ENCODE assay signal across 1 cellular context in genomic region chr13:49464621-49465325, GRCh38.
TF ChIP-seq lines count a peak whose summit lies in the region.

No MANE protein-coding gene starts in this region.

TF ChIP-seq in HepG2, 621 proteins besides CTCF, POLR2A, EP300 and RAD21 (continued from another document and continues in another):
- TF ChIP-seq ARHGAP35 (CRISPR knock-in tag; IDR thresholded peaks at IDR 0.05; ENCODE audit: borderline replicate concordance) (no peak), RBM22 (optimal IDR thresholded peaks at IDR 0.05; ENCODE audit: low read length) (no peak), SATB2 (CRISPR knock-in tag; IDR thresholded peaks at IDR 0.05) (no peak), CEBPB (IDR thresholded peaks at IDR 0.05; ENCODE audit: borderline replicate concordance, low read depth, low read length) (peak; percentile 82; the same call in 1 of the 2 replicates), TBX2 (CRISPR knock-in tag; IDR thresholded peaks at IDR 0.05; ENCODE audit: borderline replicate concordance) (peak; percentile 76), PBX2 (CRISPR knock-in tag; IDR thresholded peaks at IDR 0.05) (0 out of 2 replicates have a peak, but pooled peaks have one; percentile 29), NPAS2 (CRISPR knock-in tag; IDR thresholded peaks at IDR 0.05; ENCODE audit: borderline replicate concordance) (no peak), NFE2 (CRISPR knock-in tag; IDR thresholded peaks at IDR 0.05) (no peak), MED8 (CRISPR knock-in tag; IDR thresholded peaks at IDR 0.05; ENCODE audit: insufficient replicate concordance) (no peak), ZNF326 (CRISPR knock-in tag; IDR thresholded peaks at IDR 0.05; ENCODE audit: borderline replicate concordance) (no peak), ARNTL (CRISPR knock-in tag; IDR thresholded peaks at IDR 0.05) (no peak), HIC2 (CRISPR knock-in tag; IDR thresholded peaks at IDR 0.05; ENCODE audit: low read depth) (no peak), ZFYVE20 (CRISPR knock-in tag; IDR thresholded peaks at IDR 0.05; ENCODE audit: borderline replicate concordance, low read depth) (no peak), NR1H2 (CRISPR knock-in tag; IDR thresholded peaks at IDR 0.05; ENCODE audit: borderline replicate concordance, low read depth) (no peak), ZNF547 (CRISPR knock-in tag; IDR thresholded peaks at IDR 0.05) (no peak), FIP1L1 (IDR thresholded peaks at IDR 0.05; ENCODE audit: borderline replicate concordance, insufficient read depth, low read depth, low read length) (no peak), NCOA5 (CRISPR knock-in tag; IDR thresholded peaks at IDR 0.05) (no peak), ZNF550 (CRISPR knock-in tag; IDR thresholded peaks at IDR 0.05; ENCODE audit: borderline replicate concordance) (no peak), KLF16 (CRISPR knock-in tag; IDR thresholded peaks at IDR 0.05) (no peak; a peak in 1 of 4 replicates), ZSCAN25 (CRISPR knock-in tag; IDR thresholded peaks at IDR 0.05) (no peak), FOXJ3 (CRISPR knock-in tag; IDR thresholded peaks at IDR 0.05; ENCODE audit: borderline replicate concordance) (peak; percentile 80; the same call in 1 of the 2 replicates), ELF1 (CRISPR knock-in tag; IDR thresholded peaks at IDR 0.05) (no peak), RCOR2 (CRISPR knock-in tag; IDR thresholded peaks at IDR 0.05) (no peak), ZFP37 (CRISPR knock-in tag; IDR thresholded peaks at IDR 0.05; ENCODE audit: borderline replicate concordance) (no peak), TAF15 (IDR thresholded peaks at IDR 0.05; ENCODE audit: low read depth, low read length, poor library complexity, severe bottlenecking) (no peak), HMGA1 (CRISPR knock-in tag; conservative IDR thresholded peaks at IDR 0.05) (no peak), ZSCAN12 (CRISPR knock-in tag; IDR thresholded peaks at IDR 0.05) (no peak), DRAP1 (CRISPR knock-in tag; IDR thresholded peaks at IDR 0.05) (no peak), ATF5 (CRISPR knock-in tag; IDR thresholded peaks at IDR 0.05; ENCODE audit: low read depth) (no peak), SIX4 (CRISPR knock-in tag; IDR thresholded peaks at IDR 0.05) (no peak), ZIK1 (CRISPR knock-in tag; IDR thresholded peaks at IDR 0.05; ENCODE audit: borderline replicate concordance, low read depth) (no peak), KLF9 (CRISPR knock-in tag; IDR thresholded peaks at IDR 0.05; ENCODE audit: low read depth) (no peak), STAT5B (CRISPR knock-in tag; IDR thresholded peaks at IDR 0.05) (no peak), MAFG (CRISPR knock-in tag; IDR thresholded peaks at IDR 0.05) (no peak), ARID3A (IDR thresholded peaks at IDR 0.05; ENCODE audit: low read depth, low read length) (peak; percentile 65), WIZ (CRISPR knock-in tag; IDR thresholded peaks at IDR 0.05) (no peak), NFRKB (IDR thresholded peaks at IDR 0.05) (no peak), ZNF607 (CRISPR knock-in tag; IDR thresholded peaks at IDR 0.05; ENCODE audit: borderline replicate concordance) (no peak), ZNF557 (CRISPR knock-in tag; IDR thresholded peaks at IDR 0.05) (no peak), ETV5 (CRISPR knock-in tag; IDR thresholded peaks at IDR 0.05; ENCODE audit: borderline replicate concordance) (no peak), GPN1 (CRISPR knock-in tag; IDR thresholded peaks at IDR 0.05; ENCODE audit: borderline replicate concordance) (no peak), NAIF1 (CRISPR knock-in tag; IDR thresholded peaks at IDR 0.05; ENCODE audit: borderline replicate concordance) (no peak), ZMYM4 (CRISPR knock-in tag; IDR thresholded peaks at IDR 0.05) (no peak), SRF (IDR thresholded peaks at IDR 0.05; ENCODE audit: low read depth, low read length) (no peak), ZNF784 (CRISPR knock-in tag; IDR thresholded peaks at IDR 0.05; ENCODE audit: borderline replicate concordance) (no peak), ZNF12 (CRISPR knock-in tag; IDR thresholded peaks at IDR 0.05) (no peak), BORCS8-MEF2B (CRISPR knock-in tag; IDR thresholded peaks at IDR 0.05) (no peak), SNRNP70 (IDR thresholded peaks at IDR 0.05; ENCODE audit: low read depth, low read length) (no peak), RERE (CRISPR knock-in tag; IDR thresholded peaks at IDR 0.05; ENCODE audit: low read depth) (peak; percentile 65; the same call in 1 of the 2 replicates), E2F1 (CRISPR knock-in tag; IDR thresholded peaks at IDR 0.05) (no peak), GTF3A (CRISPR knock-in tag; conservative IDR thresholded peaks at IDR 0.05) (no peak), MLXIP (CRISPR knock-in tag; IDR thresholded peaks at IDR 0.05; ENCODE audit: borderline replicate concordance) (no peak), CBX2 (IDR thresholded peaks at IDR 0.05; ENCODE audit: low read depth, low read length) (no peak), CBX2 (CRISPR knock-in tag; IDR thresholded peaks at IDR 0.05; ENCODE audit: low read depth) (no peak), ZSCAN20 (CRISPR knock-in tag; IDR thresholded peaks at IDR 0.05; ENCODE audit: borderline replicate concordance) (no peak), ZNF44 (CRISPR knock-in tag; IDR thresholded peaks at IDR 0.05) (no peak), ZNF414 (CRISPR knock-in tag; IDR thresholded peaks at IDR 0.05) (no peak), STAG1 (CRISPR knock-in tag; IDR thresholded peaks at IDR 0.05) (no peak)
